Comparison of ENCODE assay signal across 2 cellular contexts in the genomic region with DNA sequence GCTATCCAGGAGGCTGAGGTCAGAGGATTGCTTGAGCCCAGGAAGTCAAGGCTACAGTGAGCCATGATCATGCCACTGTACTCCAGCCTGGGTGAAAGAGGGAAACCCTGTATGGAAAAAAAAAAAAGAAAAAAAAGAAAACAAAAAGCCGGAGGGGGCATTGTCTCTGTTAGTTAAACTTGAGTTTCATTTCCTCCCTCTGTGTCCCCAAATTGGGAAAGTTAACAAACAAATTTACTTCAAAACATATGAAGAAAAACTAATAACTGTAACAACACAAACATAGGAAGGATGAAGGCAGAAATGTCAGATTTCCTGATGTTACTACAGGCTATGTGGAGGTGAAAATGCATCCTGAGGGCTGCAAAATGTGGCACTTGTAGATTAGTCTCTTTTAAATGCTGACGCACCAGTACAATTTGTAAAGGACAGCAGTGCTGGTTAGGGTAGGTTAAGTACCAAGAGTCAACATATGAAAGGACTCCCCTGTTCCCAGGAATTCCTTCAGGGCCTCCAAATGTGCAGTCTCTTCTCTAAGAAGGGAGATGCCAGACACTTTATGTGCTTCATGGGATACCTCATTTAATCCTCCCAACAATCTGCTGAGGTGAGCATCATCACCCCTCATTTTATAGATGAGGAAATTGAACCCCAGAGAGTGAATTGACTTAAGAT.
TF ChIP-seq lines count a peak whose summit lies in the region.

No MANE protein-coding gene starts in this region.

TF ChIP-seq in H1, 55 proteins besides CTCF, POLR2A, EP300 and RAD21 (continues in another document):
- TF ChIP-seq SRF (IDR thresholded peaks at IDR 0.05; ENCODE audit: low read depth, low read length): no peak
- no peak for TF ChIP-seq CHD2 (IDR thresholded peaks at IDR 0.05; ENCODE audit: low read length)
- TF ChIP-seq RBBP5 (IDR thresholded peaks at IDR 0.05; ENCODE audit: borderline replicate concordance, low read depth, low read length): no peak
- TF ChIP-seq PHF8 (conservative IDR thresholded peaks at IDR 0.05; ENCODE audit: low read depth, low read length): no peak
- TF ChIP-seq GTF2F1 (IDR thresholded peaks at IDR 0.05; ENCODE audit: borderline replicate concordance, low read depth, low read length): no peak
- no peak for TF ChIP-seq SIX5 (IDR thresholded peaks at IDR 0.05; ENCODE audit: low read depth, low read length)
- no peak for TF ChIP-seq CBX5 (IDR thresholded peaks at IDR 0.05; ENCODE audit: low read depth, low read length)
- peak; percentile 47; the same call in 1 of the 2 replicates for TF ChIP-seq YY1 (IDR thresholded peaks at IDR 0.05; ENCODE audit: low read depth, low read length)
- peak; percentile 80; the same call in 1 of the 2 replicates for TF ChIP-seq MAFK (IDR thresholded peaks at IDR 0.05; ENCODE audit: low read depth, low read length)
- TF ChIP-seq POLR2AphosphoS5 (IDR thresholded peaks at IDR 0.05; ENCODE audit: low read depth, low read length): peak; percentile 92
- TF ChIP-seq ASH2L (IDR thresholded peaks at IDR 0.05; ENCODE audit: low read length): peak; percentile 51
- TF ChIP-seq FOSL1 (IDR thresholded peaks at IDR 0.05; ENCODE audit: insufficient read depth, low read depth, low read length): no peak
- TF ChIP-seq BCL11A (IDR thresholded peaks at IDR 0.05; ENCODE audit: low read depth in 2 of 2, low read length in 2 of 2): peak in 1 of 2 experiments; percentile 47
- TF ChIP-seq KDM4A (IDR thresholded peaks at IDR 0.05; ENCODE audit: low read depth, low read length, severe bottlenecking): no peak
- TF ChIP-seq BACH1 (IDR thresholded peaks at IDR 0.05; ENCODE audit: low read length): peak; percentile 71
- TF ChIP-seq HDAC2 (IDR thresholded peaks at IDR 0.05; ENCODE audit: borderline replicate concordance in 1 of 2, low read depth in 2 of 2, low read length in 2 of 2): peak; percentile 66 to 94; a peak in 2 of 4 replicates
- no peak for TF ChIP-seq ZNF274 (IDR thresholded peaks at IDR 0.05; ENCODE audit: borderline replicate concordance, extremely low read depth, low read length)
- TF ChIP-seq TCF12 (IDR thresholded peaks at IDR 0.05; ENCODE audit: low read depth, low read length): peak; percentile 94
- no peak for TF ChIP-seq CHD1 (IDR thresholded peaks at IDR 0.05; ENCODE audit: low read depth, low read length)
- TF ChIP-seq, protein P1, sequence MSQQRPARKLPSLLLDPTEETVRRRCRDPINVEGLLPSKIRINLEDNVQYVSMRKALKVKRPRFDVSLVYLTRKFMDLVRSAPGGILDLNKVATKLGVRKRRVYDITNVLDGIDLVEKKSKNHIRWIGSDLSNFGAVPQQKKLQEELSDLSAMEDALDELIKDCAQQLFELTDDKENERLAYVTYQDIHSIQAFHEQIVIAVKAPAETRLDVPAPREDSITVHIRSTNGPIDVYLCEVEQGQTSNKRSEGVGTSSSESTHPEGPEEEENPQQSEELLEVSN (IDR thresholded peaks at IDR 0.05): no peak
- TF ChIP-seq NANOG (IDR thresholded peaks at IDR 0.05; ENCODE audit: insufficient read depth, low read depth, low read length, poor library complexity, severe bottlenecking): peak; percentile 97
- TF ChIP-seq, protein P2, sequence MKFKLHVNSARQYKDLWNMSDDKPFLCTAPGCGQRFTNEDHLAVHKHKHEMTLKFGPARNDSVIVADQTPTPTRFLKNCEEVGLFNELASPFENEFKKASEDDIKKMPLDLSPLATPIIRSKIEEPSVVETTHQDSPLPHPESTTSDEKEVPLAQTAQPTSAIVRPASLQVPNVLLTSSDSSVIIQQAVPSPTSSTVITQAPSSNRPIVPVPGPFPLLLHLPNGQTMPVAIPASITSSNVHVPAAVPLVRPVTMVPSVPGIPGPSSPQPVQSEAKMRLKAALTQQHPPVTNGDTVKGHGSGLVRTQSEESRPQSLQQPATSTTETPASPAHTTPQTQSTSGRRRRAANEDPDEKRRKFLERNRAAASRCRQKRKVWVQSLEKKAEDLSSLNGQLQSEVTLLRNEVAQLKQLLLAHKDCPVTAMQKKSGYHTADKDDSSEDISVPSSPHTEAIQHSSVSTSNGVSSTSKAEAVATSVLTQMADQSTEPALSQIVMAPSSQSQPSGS (IDR thresholded peaks at IDR 0.05; ENCODE audit: low read length): peak; percentile 64
- TF ChIP-seq SP1 (IDR thresholded peaks at IDR 0.05; ENCODE audit: low read depth, low read length): peak; percentile 85
- no peak for TF ChIP-seq SP4 (IDR thresholded peaks at IDR 0.05; ENCODE audit: low read length)
- no peak for TF ChIP-seq KDM1A (IDR thresholded peaks at IDR 0.05; ENCODE audit: borderline replicate concordance, low read length)
- peak; percentile 68; the same call in 1 of the 2 replicates for TF ChIP-seq POU5F1 (IDR thresholded peaks at IDR 0.05; ENCODE audit: low read depth, low read length)
- no peak for TF ChIP-seq TAF7 (optimal IDR thresholded peaks at IDR 0.05; ENCODE audit: borderline replicate concordance, low read depth, low read length)
- TF ChIP-seq EGR1 (IDR thresholded peaks at IDR 0.05; ENCODE audit: borderline replicate concordance, low read depth, low read length): peak; percentile 53; the same call in 1 of the 2 replicates
- no peak for TF ChIP-seq NRF1 (IDR thresholded peaks at IDR 0.05; ENCODE audit: low read depth, low read length)
- TF ChIP-seq TEAD4 (IDR thresholded peaks at IDR 0.05; ENCODE audit: low read depth, low read length): peak; percentile 96
- TF ChIP-seq KDM5A (IDR thresholded peaks at IDR 0.05; ENCODE audit: low read length): no peak
- TF ChIP-seq CBX8 (IDR thresholded peaks at IDR 0.05; ENCODE audit: borderline replicate concordance, low read depth, low read length): no peak

TF ChIP-seq in SK-N-SH treated with all-trans-retinoic acid at 6 μM for 48 hours, 23 proteins besides CTCF, POLR2A, EP300 and RAD21:
- TF ChIP-seq TOX (CRISPR knock-in tag; IDR thresholded peaks at IDR 0.05; ENCODE audit: borderline replicate concordance) (no peak), SNAI2 (CRISPR knock-in tag; IDR thresholded peaks at IDR 0.05) (no peak), BACH2 (CRISPR knock-in tag; IDR thresholded peaks at IDR 0.05; ENCODE audit: borderline replicate concordance) (no peak), OSR1 (CRISPR knock-in tag; IDR thresholded peaks at IDR 0.05) (no peak), ZNF8 (CRISPR knock-in tag; IDR thresholded peaks at IDR 0.05) (no peak), GLIS3 (CRISPR knock-in tag; IDR thresholded peaks at IDR 0.05) (no peak), ZFP3 (CRISPR knock-in tag; IDR thresholded peaks at IDR 0.05) (no peak), RARB (CRISPR knock-in tag; IDR thresholded peaks at IDR 0.05) (no peak), ZNF565 (CRISPR knock-in tag; conservative IDR thresholded peaks at IDR 0.05; ENCODE audit: low read depth) (no peak), ZC3H10 (CRISPR knock-in tag; IDR thresholded peaks at IDR 0.05) (no peak), TCF4 (CRISPR knock-in tag; IDR thresholded peaks at IDR 0.05; ENCODE audit: borderline replicate concordance) (no peak)
- TF ChIP-seq, protein P3, sequence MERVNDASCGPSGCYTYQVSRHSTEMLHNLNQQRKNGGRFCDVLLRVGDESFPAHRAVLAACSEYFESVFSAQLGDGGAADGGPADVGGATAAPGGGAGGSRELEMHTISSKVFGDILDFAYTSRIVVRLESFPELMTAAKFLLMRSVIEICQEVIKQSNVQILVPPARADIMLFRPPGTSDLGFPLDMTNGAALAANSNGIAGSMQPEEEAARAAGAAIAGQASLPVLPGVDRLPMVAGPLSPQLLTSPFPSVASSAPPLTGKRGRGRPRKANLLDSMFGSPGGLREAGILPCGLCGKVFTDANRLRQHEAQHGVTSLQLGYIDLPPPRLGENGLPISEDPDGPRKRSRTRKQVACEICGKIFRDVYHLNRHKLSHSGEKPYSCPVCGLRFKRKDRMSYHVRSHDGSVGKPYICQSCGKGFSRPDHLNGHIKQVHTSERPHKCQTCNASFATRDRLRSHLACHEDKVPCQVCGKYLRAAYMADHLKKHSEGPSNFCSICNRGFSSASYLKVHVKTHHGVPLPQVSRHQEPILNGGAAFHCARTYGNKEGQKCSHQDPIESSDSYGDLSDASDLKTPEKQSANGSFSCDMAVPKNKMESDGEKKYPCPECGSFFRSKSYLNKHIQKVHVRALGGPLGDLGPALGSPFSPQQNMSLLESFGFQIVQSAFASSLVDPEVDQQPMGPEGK (CRISPR knock-in tag; IDR thresholded peaks at IDR 0.05; ENCODE audit: borderline replicate concordance): no peak
- TF ChIP-seq, protein P4, sequence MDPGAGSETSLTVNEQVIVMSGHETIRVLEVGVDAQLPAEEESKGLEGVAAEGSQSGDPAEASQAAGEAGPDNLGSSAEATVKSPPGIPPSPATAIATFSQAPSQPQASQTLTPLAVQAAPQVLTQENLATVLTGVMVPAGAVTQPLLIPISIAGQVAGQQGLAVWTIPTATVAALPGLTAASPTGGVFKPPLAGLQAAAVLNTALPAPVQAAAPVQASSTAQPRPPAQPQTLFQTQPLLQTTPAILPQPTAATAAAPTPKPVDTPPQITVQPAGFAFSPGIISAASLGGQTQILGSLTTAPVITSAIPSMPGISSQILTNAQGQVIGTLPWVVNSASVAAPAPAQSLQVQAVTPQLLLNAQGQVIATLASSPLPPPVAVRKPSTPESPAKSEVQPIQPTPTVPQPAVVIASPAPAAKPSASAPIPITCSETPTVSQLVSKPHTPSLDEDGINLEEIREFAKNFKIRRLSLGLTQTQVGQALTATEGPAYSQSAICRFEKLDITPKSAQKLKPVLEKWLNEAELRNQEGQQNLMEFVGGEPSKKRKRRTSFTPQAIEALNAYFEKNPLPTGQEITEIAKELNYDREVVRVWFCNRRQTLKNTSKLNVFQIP (CRISPR knock-in tag; IDR thresholded peaks at IDR 0.05; ENCODE audit: borderline replicate concordance, low read depth): no peak
